8 cellular contexts compared by ENCODE assay signal in the genomic region with DNA sequence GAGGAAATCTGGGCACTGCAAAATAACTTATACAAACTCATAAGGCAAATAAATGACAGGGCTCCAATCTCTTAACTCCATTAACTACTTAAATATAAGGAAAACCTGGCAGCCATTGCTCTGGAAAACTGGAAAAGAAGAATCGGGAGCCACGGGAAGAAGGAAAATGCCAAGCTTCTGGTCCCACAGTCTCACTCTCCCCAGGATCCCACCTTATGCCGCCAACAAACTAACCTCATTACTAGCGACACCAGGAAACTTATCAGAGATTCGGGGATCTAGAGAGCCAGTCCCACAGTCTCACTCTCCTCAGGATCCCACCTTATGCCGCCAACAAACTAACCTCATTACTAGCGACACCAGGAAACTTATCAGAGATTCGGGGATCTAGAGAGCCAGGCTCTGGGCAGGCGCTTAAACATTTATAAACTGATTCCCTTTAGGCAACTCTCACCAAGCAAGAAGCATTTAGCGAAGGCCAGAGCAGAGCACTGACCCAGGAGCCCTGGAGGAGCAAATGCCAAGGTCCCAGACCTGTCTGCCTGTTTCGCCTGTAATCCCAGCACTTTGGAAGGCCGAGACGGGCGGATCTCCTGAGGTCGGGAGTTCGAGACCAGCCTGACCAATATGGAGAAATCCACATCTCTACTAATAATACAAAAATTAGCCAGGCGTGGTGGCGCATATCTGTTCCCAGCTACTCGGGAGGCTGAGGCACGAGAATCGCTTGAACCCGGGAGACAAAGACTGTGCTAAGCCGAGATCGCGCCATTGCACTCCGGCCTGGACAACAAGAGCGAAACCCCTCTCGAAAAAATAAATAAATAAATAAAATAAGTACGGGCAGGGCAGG. TPM values are rescaled to one million over a fixed set of nuclear protein-coding genes. Genes with fewer than 3 reads are reported as not detected.
DNase-seq lines count a peak whose midpoint lies in the region; ATAC-seq and TF ChIP-seq lines count a peak whose summit lies in the region.

No MANE protein-coding gene starts in this region.

- peaks cover 26% of the 10 kb centered on the region for H3K36me3 Mint-ChIP-seq in CD4-positive, alpha-beta T cell (ENCODE audit: low read depth)
- peaks cover 12% of the 10 kb centered on the region for H3K36me3 Mint-ChIP-seq in brain
- H3K36me3 Mint-ChIP-seq in mesothelial cell of epicardium, result peaks cover 8% of the 10 kb centered on the region

- POLR2A ChIA-PET in CD4-positive, alpha-beta T cell (lab: Charles Lee), result no interaction called here

- H3K27ac ChIP-seq in CD4-positive, alpha-beta T cell (ENCODE audit: low read depth, low read length), result peak overlapping the region; percentile 73
- peak overlapping the region; percentile 84 for H3K27ac ChIP-seq in HUES6 (ENCODE audit: low read depth, low read length)

- DNase-seq in CD4-positive, alpha-beta T cell, result no peak
- DNase-seq in mesothelial cell of epicardium (ENCODE audit: low spot score in 2 of 2, unreplicated experiment in 2 of 2), result no peak
- no peak for DNase-seq in NCI-H2227 (lab: John Stamatoyannopoulos, UW; ENCODE audit: unreplicated experiment)
- DNase-seq in GM13976 (ENCODE audit: low spot score), result no peak

- no peak for ATAC-seq in CD4-positive, alpha-beta T cell (ENCODE audit: poor library complexity)
- ATAC-seq in GM19395 (IDR thresholded peaks at IDR 0.05; ENCODE audit: unreplicated experiment), result no peak
- no peak for ATAC-seq in HG03378 (IDR thresholded peaks at IDR 0.05; ENCODE audit: unreplicated experiment)

- CTCF ChIA-PET in CD4-positive, alpha-beta T cell (lab: Charles Lee), result no interaction called here

- peak overlapping the region; percentile 87 for H3K4me3 ChIP-seq in HUES6 (ENCODE audit: low read depth, low read length)

- intact Hi-C loops in CD4-positive, alpha-beta T cell (cut with DNase I, micrococcal nuclease), result loop anchor here (2.0 to 10.0 kb wide), 5 partner anchors 72 to 824 kb away; partner anchors contain the start of genes C1orf216 (in 2 of the 2), CLSPN (in 1 of the 2), MRPS15 (in 1 of the 2) and SFPQ (in 1 of the 2)

- H3K4me1 Mint-ChIP-seq in CD4-positive, alpha-beta T cell (ENCODE audit: low read depth), result peaks cover 53% of the 10 kb centered on the region
- H3K4me1 Mint-ChIP-seq in brain (peaks cover 52% of the 10 kb centered on the region), mesothelial cell of epicardium (peaks cover 30% of the 10 kb centered on the region)

- peaks cover 15% of the 10 kb centered on the region; the same call in 1 of the 2 replicates for H3K4me1 ChIP-seq in HUES6 (ENCODE audit: control insufficient read depth, insufficient read depth, low read length)

- in situ Hi-C loops in GM13976 (cut with MboI; ENCODE audit: low sequenced_read_pairs, unreplicated experiment), result no loop called here

- H3K36me3 ChIP-seq in HUES6 (ENCODE audit: control insufficient read depth, insufficient read depth, low read length), result peaks cover 19% of the 10 kb centered on the region

- no peaks in the 10 kb centered on the region for H3K9me3 ChIP-seq in CD4-positive, alpha-beta T cell (ENCODE audit: control insufficient read depth, low read length)
- peaks cover 12% of the 10 kb centered on the region; the same call in 1 of the 2 replicates for H3K9me3 ChIP-seq in HUES6 (ENCODE audit: control insufficient read depth, insufficient read depth, low read depth, low read length)

- peaks cover 28% of the 10 kb centered on the region for H3K27me3 Mint-ChIP-seq in CD4-positive, alpha-beta T cell
- peaks cover 40% of the 10 kb centered on the region for H3K27me3 Mint-ChIP-seq in brain
- H3K27me3 Mint-ChIP-seq in mesothelial cell of epicardium (ENCODE audit: low read depth), result peaks cover 12% of the 10 kb centered on the region

- H3K4me3 Mint-ChIP-seq in CD4-positive, alpha-beta T cell, result peak overlapping the region; percentile 99
- H3K4me3 Mint-ChIP-seq in brain, result peak overlapping the region; percentile 98 to 100 (median 100)
- peak overlapping the region; percentile 99 for H3K4me3 Mint-ChIP-seq in mesothelial cell of epicardium

- peak overlapping the region; percentile 98 for H3K9ac ChIP-seq in HUES6 (ENCODE audit: low read length)

- no peak for TF ChIP-seq CTCF in CD4-positive, alpha-beta T cell (IDR thresholded peaks at IDR 0.05)
- TF ChIP-seq CTCF in brain (conservative IDR thresholded peaks at IDR 0.05) (no peak), mesothelial cell of epicardium (IDR thresholded peaks at IDR 0.05; ENCODE audit: unreplicated experiment) (no peak), GM13976 (IDR thresholded peaks at IDR 0.05; ENCODE audit: borderline replicate concordance, control extremely low read depth, extremely low read depth, insufficient read depth, missing control alignments) (no peak)

- no peaks in the 10 kb centered on the region for H3K9me3 Mint-ChIP-seq in CD4-positive, alpha-beta T cell
- H3K9me3 Mint-ChIP-seq in brain (peaks cover 0 to 6% (median 3%) of the 10 kb centered on the region in 5 experiments), mesothelial cell of epicardium (no peaks in the 10 kb centered on the region)

- H3K27ac Mint-ChIP-seq in CD4-positive, alpha-beta T cell, result peak overlapping the region; percentile 98
- peak overlapping the region; percentile 97 to 100 (median 99) for H3K27ac Mint-ChIP-seq in brain
- peak overlapping the region; percentile 100 for H3K27ac Mint-ChIP-seq in mesothelial cell of epicardium

- peaks cover 8% of the 10 kb centered on the region for H3K27me3 ChIP-seq in CD4-positive, alpha-beta T cell (ENCODE audit: control insufficient read depth, insufficient read depth, low read length)
- peaks cover 15% of the 10 kb centered on the region; the same call in 1 of the 2 replicates for H3K27me3 ChIP-seq in HUES6 (ENCODE audit: control insufficient read depth, insufficient read depth, low read length)

RNA-seq across cellular contexts. Expression of gene PSMB2, which starts 0.7 kb away (rescaled TPM):
- 10 to 100 TPM; 34.0 to 35.3 TPM for total RNA-seq in CD4-positive, alpha-beta T cell
- 123 TPM for polyA plus RNA-seq in brain (ENCODE audit: insufficient read depth, low read depth, low replicate concordance)
- 60.1 to 61.9 TPM (median 61.1 TPM) in 3 replicates for total RNA-seq in mesothelial cell of epicardium
